ENCODE assay signal across 23 cellular contexts in genomic region chr4:111466821-111467605, GRCh38.
"Had no signal": no experiment of that assay in that cellular context is flagged by ENCODE, and none has a peak within 500 bp of the region (broad histone marks: within the 10 kb centered on the region; RNA-seq: fewer than 3 reads in every experiment).

No MANE protein-coding gene starts in this region.

- H3K9me3 ChIP-seq: colonic mucosa, gastrocnemius medialis, right atrium auricular region had no signal

- H3K4me1 ChIP-seq: colonic mucosa, esophagus muscularis mucosa, gastrocnemius medialis, heart left ventricle, left ventricle myocardium inferior, right atrium auricular region, tibial artery had no signal

- H3K27ac ChIP-seq: brain microvascular endothelial cell, colonic mucosa, esophagus muscularis mucosa, gastrocnemius medialis, heart left ventricle, left ventricle myocardium inferior, right atrium auricular region, tibial artery had no signal

- H3K4me3 ChIP-seq: colonic mucosa, esophagus muscularis mucosa, gastrocnemius medialis, heart left ventricle, left ventricle myocardium inferior, right atrium auricular region, tibial artery had no signal

- ATAC-seq: activated naive CD4-positive, alpha-beta T cell treated with anti-CD3 and anti-CD28 coated beads, Interleukin-2, amount 50 U/mL, for 72 hours; gastrocnemius medialis; heart left ventricle; stimulated activated naive CD8-positive, alpha-beta T cell treated with anti-CD3 and anti-CD28 coated beads, Interleukin-15, Interleukin-2, amounts not matched to agents 100 U/mL and 50 U/mL, for 24 hours; T-cell had no signal

- DNase-seq: activated B cell treated with CpG ODN at 0.5 μM for 24 hours; activated CD4-positive, alpha-beta memory T cell treated with anti-CD3 and anti-CD28 coated beads for 36 hours; activated CD4-positive, alpha-beta T cell treated with anti-CD3 and anti-CD28 coated beads for 4 hours; activated gamma-delta T cell treated with Interleukin-2 at 50 U/mL for 16 hours; activated T-cell treated with anti-CD3 and anti-CD28 coated beads for 4 hours; amniotic stem cell; brain microvascular endothelial cell; central memory CD4-positive, alpha-beta T cell; colonic mucosa; gastrocnemius medialis; heart left ventricle; kidney; left ventricle myocardium inferior; naive B cell; stimulated activated CD4-positive, alpha-beta T cell treated with anti-CD3 and anti-CD28 coated beads, Interleukin-12 subunit alpha, Interleukin-12 subunit beta, amount 100 ng/mL, for 4 hours; stimulated activated CD4-positive, alpha-beta T cell treated with anti-CD3 and anti-CD28 coated beads, Interleukin-1b, Interleukin-23, amount 100 ng/mL, for 48 hours; stimulated activated naive CD8-positive, alpha-beta T cell treated with anti-CD3 and anti-CD28 coated beads, Interleukin-15, Interleukin-2, amounts not matched to agents 100 U/mL and 50 U/mL, for 24 hours; substantia nigra; T-cell; tibial artery had no signal

- H3K27me3 ChIP-seq: brain microvascular endothelial cell, colonic mucosa, esophagus muscularis mucosa, gastrocnemius medialis, heart left ventricle, right atrium auricular region, tibial artery had no signal

- H3K36me3 ChIP-seq: brain microvascular endothelial cell, colonic mucosa, esophagus muscularis mucosa, gastrocnemius medialis, heart left ventricle, left ventricle myocardium inferior, right atrium auricular region, tibial artery had no signal
